ENCODE assay signal across 11 cellular contexts in genomic region chr12:26918321-26919215, GRCh38. TPM values are rescaled to one million over a fixed set of nuclear protein-coding genes. Genes with fewer than 3 reads are reported as not detected.
DNase-seq lines count a peak whose midpoint lies in the region; ATAC-seq, FAIRE-seq and TF ChIP-seq lines count a peak whose summit lies in the region.
"Had no signal": no experiment of that assay in that cellular context is flagged by ENCODE, and none has a peak within 500 bp of the region (broad histone marks: within the 10 kb centered on the region; RNA-seq: fewer than 3 reads in every experiment).

No MANE protein-coding gene starts in this region.

- no peaks in the 10 kb centered on the region for H3F3A ChIP-seq in smooth muscle cell (ENCODE audit: low read depth)

- H3K9me3 Mint-ChIP-seq in activated T-helper 1 cell treated with anti-CD3 and anti-CD28 coated beads, Interleukin-12 subunit alpha, Interleukin-12 subunit beta, Interleukin-2, Interleukin-4 antibody, amounts not matched to agents 30 ng/mL and 10 ng/mL and 1 ng/mL, durations not matched to agents 14 hours and 24 hours and 36 hours: no peaks in the 10 kb centered on the region

- in situ Hi-C loops in brain microvascular endothelial cell (cut with HindIII; ENCODE audit: low pct_ligation_motif_present, low sequenced_read_pairs): no loop called here

- H2BK5ac ChIP-seq in mesendoderm (ENCODE audit: low read length): no peak overlapping the region

- no peak overlapping the region for H4K5ac ChIP-seq in mesendoderm (ENCODE audit: low read length)

- 66% methylated on average over 5 of the region's 5 CpGs for WGBS in smooth muscle cell (ENCODE audit: low lambda C conversion rate)
- no CpG with 5 or more reads among the region's 5 CpGs for WGBS in mesendoderm (ENCODE audit: extremely low coverage, insufficient coverage, low lambda C conversion rate)

- H3K4me3 ChIP-seq in brain microvascular endothelial cell (ENCODE audit: low read depth, low read length) (no peak overlapping the region), kidney (ENCODE audit: low read length in 2 of 2) (no peak overlapping the region), smooth muscle cell (no peak overlapping the region), mesendoderm (ENCODE audit: low read length) (no peak overlapping the region)
- H3K4me3 ChIP-seq: gastrocnemius medialis had no signal

- H3K79me2 ChIP-seq in smooth muscle cell (ENCODE audit: low read depth) (no peaks in the 10 kb centered on the region), mesendoderm (ENCODE audit: control insufficient read depth, insufficient read depth, low read length) (no peaks in the 10 kb centered on the region)

- H3K9ac ChIP-seq in kidney (ENCODE audit: low read length in 2 of 2) (no peak overlapping the region), smooth muscle cell (ENCODE audit: low read depth) (no peak overlapping the region), mesendoderm (ENCODE audit: low read length) (no peak overlapping the region)

- H3K9me3 ChIP-seq in kidney (ENCODE audit: control insufficient read depth in 1 of 2, low read length in 2 of 2): no peaks in the 10 kb centered on the region
- H3K9me3 ChIP-seq in smooth muscle cell (replicated peaks; ENCODE audit: low read depth): no peaks in the 10 kb centered on the region
- H3K9me3 ChIP-seq: gastrocnemius medialis had no signal

- H3K27ac Mint-ChIP-seq in activated T-helper 1 cell treated with anti-CD3 and anti-CD28 coated beads, Interleukin-12 subunit alpha, Interleukin-12 subunit beta, Interleukin-2, Interleukin-4 antibody, amounts not matched to agents 30 ng/mL and 10 ng/mL and 1 ng/mL, durations not matched to agents 14 hours and 24 hours and 36 hours: no peak overlapping the region

- no peak overlapping the region for H3K27ac ChIP-seq in brain microvascular endothelial cell
- H3K27ac ChIP-seq in kidney (ENCODE audit: low read depth in 2 of 2, low read length in 2 of 2): no peak overlapping the region
- peak overlapping the region; percentile 32 for H3K27ac ChIP-seq in smooth muscle cell (ENCODE audit: low read depth)
- no peak overlapping the region for H3K27ac ChIP-seq in mesendoderm (ENCODE audit: low read depth, low read length)
- H3K27ac ChIP-seq: gastrocnemius medialis had no signal

- no peak overlapping the region for H2AFZ ChIP-seq in smooth muscle cell (ENCODE audit: low read depth)

- no peak overlapping the region for H3K4me2 ChIP-seq in smooth muscle cell
- H3K4me2 ChIP-seq in mesendoderm (ENCODE audit: low read length): no peak overlapping the region

- no peaks in the 10 kb centered on the region for H4K20me1 ChIP-seq in smooth muscle cell (ENCODE audit: low read depth)

- intact Hi-C loops in kidney (cut with DNase I): no loop called here
- intact Hi-C loops in activated T-helper 1 cell treated with anti-CD3 and anti-CD28 coated beads, Interleukin-12 subunit alpha, Interleukin-12 subunit beta, Interleukin-2, Interleukin-4 antibody, amounts not matched to agents 30 ng/mL and 10 ng/mL and 1 ng/mL, durations not matched to agents 14 hours and 24 hours and 36 hours (cut with micrococcal nuclease): no loop called here
- intact Hi-C loops in left colon (cut with DNase I, micrococcal nuclease): no loop called here

- H2BK120ac ChIP-seq in mesendoderm (ENCODE audit: low read depth, low read length): no peak overlapping the region

- H3K4ac ChIP-seq in mesendoderm (ENCODE audit: low read depth, low read length): no peak overlapping the region

- no peak for FAIRE-seq in kidney (lab: Jason Lieb, UNC)
- FAIRE-seq: small intestine had no signal

- H3K27me3 Mint-ChIP-seq in activated T-helper 1 cell treated with anti-CD3 and anti-CD28 coated beads, Interleukin-12 subunit alpha, Interleukin-12 subunit beta, Interleukin-2, Interleukin-4 antibody, amounts not matched to agents 30 ng/mL and 10 ng/mL and 1 ng/mL, durations not matched to agents 14 hours and 24 hours and 36 hours (ENCODE audit: insufficient read depth): no peaks in the 10 kb centered on the region

- H3K4me1 Mint-ChIP-seq in activated T-helper 1 cell treated with anti-CD3 and anti-CD28 coated beads, Interleukin-12 subunit alpha, Interleukin-12 subunit beta, Interleukin-2, Interleukin-4 antibody, amounts not matched to agents 30 ng/mL and 10 ng/mL and 1 ng/mL, durations not matched to agents 14 hours and 24 hours and 36 hours (ENCODE audit: low read depth): peaks cover 6% of the 10 kb centered on the region

- H3K79me1 ChIP-seq in mesendoderm (ENCODE audit: low read length): no peaks in the 10 kb centered on the region

- H3K27me3 ChIP-seq in brain microvascular endothelial cell (replicated peaks): no peaks in the 10 kb centered on the region
- no peaks in the 10 kb centered on the region for H3K27me3 ChIP-seq in smooth muscle cell (ENCODE audit: low read depth)
- H3K27me3 ChIP-seq in mesendoderm (ENCODE audit: insufficient read depth, low read length, poor library complexity): no peaks in the 10 kb centered on the region
- H3K27me3 ChIP-seq: gastrocnemius medialis had no signal

- TF ChIP-seq CTCF in brain microvascular endothelial cell (IDR thresholded peaks at IDR 0.05; ENCODE audit: low read depth, low read length, missing control alignments) (peak; percentile 5), kidney (IDR thresholded peaks at IDR 0.05; ENCODE audit: borderline replicate concordance, extremely low read depth, insufficient read depth) (peak; percentile 36), smooth muscle cell (IDR thresholded peaks at IDR 0.05; ENCODE audit: borderline replicate concordance, insufficient read depth, poor library complexity, severe bottlenecking) (no peak)

- no peak overlapping the region for H3K23ac ChIP-seq in mesendoderm (ENCODE audit: low read length)

- H3K36me3 Mint-ChIP-seq in activated T-helper 1 cell treated with anti-CD3 and anti-CD28 coated beads, Interleukin-12 subunit alpha, Interleukin-12 subunit beta, Interleukin-2, Interleukin-4 antibody, amounts not matched to agents 30 ng/mL and 10 ng/mL and 1 ng/mL, durations not matched to agents 14 hours and 24 hours and 36 hours (ENCODE audit: low read depth): peaks cover 37% of the 10 kb centered on the region

- no peak overlapping the region for H4K8ac ChIP-seq in mesendoderm (ENCODE audit: low read depth, low read length)

- no peak overlapping the region for H2BK15ac ChIP-seq in mesendoderm (replicated peaks; ENCODE audit: low read depth)

- H3K18ac ChIP-seq in mesendoderm (ENCODE audit: low read length): no peak overlapping the region

- ATAC-seq in left colon: no peak
- ATAC-seq: gastrocnemius medialis had no signal

- H3K36me3 ChIP-seq in brain microvascular endothelial cell (replicated peaks): peaks cover 28% of the 10 kb centered on the region
- H3K36me3 ChIP-seq in kidney (ENCODE audit: control insufficient read depth in 1 of 2, insufficient read depth in 2 of 2, low read length in 2 of 2): peaks cover 4% of the 10 kb centered on the region in 2 donors
- peaks cover 9% of the 10 kb centered on the region for H3K36me3 ChIP-seq in smooth muscle cell (ENCODE audit: low read depth)
- peaks cover 3% of the 10 kb centered on the region for H3K36me3 ChIP-seq in mesendoderm (ENCODE audit: control insufficient read depth, insufficient read depth, low read length)

- H3K4me1 ChIP-seq in kidney (ENCODE audit: control insufficient read depth in 1 of 2, insufficient read depth in 1 of 2, low read depth in 1 of 2, low read length in 2 of 2) (no peaks in the 10 kb centered on the region), smooth muscle cell (ENCODE audit: low read depth) (no peaks in the 10 kb centered on the region), mesendoderm (ENCODE audit: control insufficient read depth, low read depth, low read length) (no peaks in the 10 kb centered on the region)
- H3K4me1 ChIP-seq: gastrocnemius medialis had no signal

- H3K56ac ChIP-seq in mesendoderm (ENCODE audit: low read length): no peak overlapping the region

- H2AK5ac ChIP-seq in mesendoderm (ENCODE audit: low read length): no peak overlapping the region

- peak; percentile 17 for DNase-seq in HT-29 (ENCODE audit: low spot score)
- DNase-seq in brain microvascular endothelial cell: no peak
- no peak for DNase-seq in kidney
- no peak for DNase-seq in smooth muscle cell (lab: John Stamatoyannopoulos, UW; ENCODE audit: unreplicated experiment)
- no peak for DNase-seq in activated T-helper 1 cell treated with anti-CD3 and anti-CD28 coated beads, Interleukin-12 subunit alpha, Interleukin-12 subunit beta, Interleukin-2, Interleukin-4 antibody, amounts not matched to agents 30 ng/mL and 10 ng/mL and 1 ng/mL, durations not matched to agents 14 hours and 24 hours and 36 hours (ENCODE audit: low spot score)
- DNase-seq in left colon: no peak
- DNase-seq in activated CD4-positive, CD25-positive, alpha-beta regulatory T cell treated with anti-CD3 and anti-CD28 coated beads, Interleukin-2, amount 50 U/mL, for 72 hours: no peak
- DNase-seq in mesendoderm: no peak
- DNase-seq: gastrocnemius medialis, NCI-H1436, small intestine had no signal

- no peak overlapping the region for H3K4me3 Mint-ChIP-seq in activated T-helper 1 cell treated with anti-CD3 and anti-CD28 coated beads, Interleukin-12 subunit alpha, Interleukin-12 subunit beta, Interleukin-2, Interleukin-4 antibody, amounts not matched to agents 30 ng/mL and 10 ng/mL and 1 ng/mL, durations not matched to agents 14 hours and 24 hours and 36 hours

RNA-seq across cellular contexts. Expression of gene INTS13, which starts 19.2 kb away (rescaled TPM):
- 22.9 and 23.7 TPM in 2 replicates for total RNA-seq in HT-29 (2014; rRNA removed; shearing (Covaris generic))
- 11.6 TPM for total RNA-seq in kidney
- polyA plus RNA-seq in kidney (ENCODE audit: insufficient read depth, low read depth, low replicate concordance): 17.2 TPM
- 34.7 and 47.5 TPM in 2 replicates for total RNA-seq in smooth muscle cell
- 12.8 and 22.0 TPM in 2 replicates for polyA plus RNA-seq in smooth muscle cell
- total RNA-seq in activated T-helper 1 cell treated with anti-CD3 and anti-CD28 coated beads, Interleukin-12 subunit alpha, Interleukin-12 subunit beta, Interleukin-2, Interleukin-4 antibody, amounts not matched to agents 30 ng/mL and 10 ng/mL and 1 ng/mL, durations not matched to agents 14 hours and 24 hours and 36 hours: 43.8 and 52.2 TPM in 2 replicates
- 10 to 100 TPM; 11.5 to 12.9 TPM for total RNA-seq in left colon
- polyA plus RNA-seq in mesendoderm (2013, experiment 1 of 2): 38.1 TPM
- polyA plus RNA-seq in mesendoderm (2013, experiment 2 of 2): 46.5 TPM

RNA-seq across cellular contexts. Expression of gene FGFR1OP2, which starts 19.7 kb away (rescaled TPM):
- total RNA-seq in HT-29 (2014; rRNA removed; shearing (Covaris generic)): 24.7 and 30.5 TPM in 2 replicates
- total RNA-seq in kidney: 47.1 TPM
- polyA plus RNA-seq in kidney (ENCODE audit: insufficient read depth, low read depth, low replicate concordance): 28.6 TPM
- 53.5 and 77.2 TPM in 2 replicates for total RNA-seq in smooth muscle cell
- polyA plus RNA-seq in smooth muscle cell: 28.0 and 28.4 TPM in 2 replicates
- 48.3 and 49.9 TPM in 2 replicates for total RNA-seq in activated T-helper 1 cell treated with anti-CD3 and anti-CD28 coated beads, Interleukin-12 subunit alpha, Interleukin-12 subunit beta, Interleukin-2, Interleukin-4 antibody, amounts not matched to agents 30 ng/mL and 10 ng/mL and 1 ng/mL, durations not matched to agents 14 hours and 24 hours and 36 hours
- total RNA-seq in left colon: 10 to 100 TPM; 24.6 to 31.5 TPM
- polyA plus RNA-seq in mesendoderm (2013, experiment 1 of 2): 26.2 TPM
- 26.0 TPM for polyA plus RNA-seq in mesendoderm (2013, experiment 2 of 2)
